ENCODE assay signal across 15 cellular contexts in the genomic region with DNA sequence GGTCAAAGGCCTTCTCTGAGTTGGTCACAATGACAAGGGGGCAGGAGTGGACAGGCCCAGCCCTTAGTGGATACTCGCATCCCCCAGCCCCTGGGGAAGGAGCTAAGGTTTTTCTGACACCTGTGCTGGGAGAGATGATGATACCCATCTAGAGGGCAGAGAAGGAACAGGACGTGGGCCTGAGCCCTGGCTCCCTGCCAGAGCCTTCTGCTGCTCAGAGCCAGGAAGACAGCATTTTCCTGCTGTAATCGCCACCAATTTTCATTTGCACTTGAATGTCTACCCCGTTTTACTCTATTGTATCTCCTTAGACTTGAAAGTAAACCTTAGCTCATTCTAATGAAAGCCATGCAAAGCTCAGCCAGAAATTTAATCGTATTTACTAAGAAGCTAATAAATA. TPM values are rescaled to one million over a fixed set of nuclear protein-coding genes. Genes with fewer than 3 reads are reported as not detected.
DNase-seq lines count a peak whose midpoint lies in the region; ATAC-seq and TF ChIP-seq lines count a peak whose summit lies in the region.
"Had no signal": no experiment of that assay in that cellular context is flagged by ENCODE, and none has a peak within 500 bp of the region (broad histone marks: within the 10 kb centered on the region; RNA-seq: fewer than 3 reads in every experiment).

No MANE protein-coding gene starts in this region.

- DNase-seq in NCI-H146 (lab: John Stamatoyannopoulos, UW) (peak; percentile 33), NCI-H146 treated with DMSO at 0.1 percent for 48 hours (lab: John Stamatoyannopoulos, UW; ENCODE audit: unreplicated experiment) (no peak), GM23248 (peak; percentile 21), PC-3 (peak; percentile 20), hepatocyte (ENCODE audit: low spot score) (peak; percentile 46), NOMO-1 treated with DMSO at 0.1 percent for 48 hours (lab: John Stamatoyannopoulos, UW; ENCODE audit: unreplicated experiment) (no peak)
- DNase-seq in activated CD4-positive, alpha-beta T cell treated with anti-CD3 and anti-CD28 coated beads, Interleukin-2, amount 50 U/mL, for 4 hours, result no peak
- DNase-seq: ACHN; activated gamma-delta T cell; CD8-positive, alpha-beta memory T cell; gastrocnemius medialis; NCI-H2107; stimulated activated naive CD4-positive, alpha-beta T cell treated with Interleukin-2 at 50 U/mL for 16 hours had no signal

- H3K9me3 ChIP-seq in GM23248 (ENCODE audit: low read depth), result no peaks in the 10 kb centered on the region
- no peaks in the 10 kb centered on the region for H3K9me3 ChIP-seq in PC-3 (ENCODE audit: low read length)
- H3K9me3 ChIP-seq in hepatocyte (ENCODE audit: low read depth), result no peaks in the 10 kb centered on the region
- H3K9me3 ChIP-seq: gastrocnemius medialis had no signal

- no peaks in the 10 kb centered on the region for H3K79me2 ChIP-seq in GM23248 (ENCODE audit: insufficient read depth)
- no peaks in the 10 kb centered on the region for H3K79me2 ChIP-seq in PC-3 (ENCODE audit: low read length)
- no peaks in the 10 kb centered on the region for H3K79me2 ChIP-seq in hepatocyte

- BruUV-seq in PC-3 (replicated peaks; lab: Mats Ljungman, UMichigan), result no TSS peak

- in situ Hi-C loops in GM23248 (cut with MboI), result no loop called here

- ATAC-seq in PC-3 (peak; percentile 37; the same call in 1 of the 2 replicates), HG03378 (IDR thresholded peaks at IDR 0.05; ENCODE audit: unreplicated experiment) (no peak)
- ATAC-seq: gastrocnemius medialis had no signal

- no peaks in the 10 kb centered on the region for H3K9me2 ChIP-seq in GM23248 (ENCODE audit: insufficient read depth)
- H3K9me2 ChIP-seq in PC-3 (replicated peaks; ENCODE audit: low read length), result no peaks in the 10 kb centered on the region
- H3K9me2 ChIP-seq in hepatocyte (replicated peaks; ENCODE audit: insufficient read depth), result no peaks in the 10 kb centered on the region

- WGBS in GM23248 (ENCODE audit: low coverage in 1 of 2, low lambda C conversion rate in 2 of 2, missing lambda C conversion rate in 2 of 2), 2 experiments, result 41 to 45% methylated on average over 5 of the region's 5 CpGs
- 44% methylated on average over 5 of the region's 5 CpGs for WGBS in hepatocyte (ENCODE audit: low lambda C conversion rate, missing lambda C conversion rate)

- H3K9ac ChIP-seq in GM23248 (no peak overlapping the region), PC-3 (ENCODE audit: low read length) (no peak overlapping the region)

- H3K27ac ChIP-seq in GM23248 (no peak overlapping the region), PC-3 (ENCODE audit: low read length) (no peak overlapping the region), hepatocyte (peak overlapping the region; percentile 20)
- H3K27ac ChIP-seq: epithelial cell of prostate, gastrocnemius medialis had no signal

- CTCF ChIA-PET in PC-3 (lab: Charles Lee), result no interaction called here

- no peaks in the 10 kb centered on the region for H3F3A ChIP-seq in GM23248 (ENCODE audit: insufficient read depth)
- no peaks in the 10 kb centered on the region for H3F3A ChIP-seq in PC-3 (ENCODE audit: low read length, unreplicated experiment)

- H2AFZ ChIP-seq in GM23248, result no peak overlapping the region
- H2AFZ ChIP-seq in PC-3 (ENCODE audit: low read length), result no peak overlapping the region
- H2AFZ ChIP-seq in hepatocyte, result no peak overlapping the region

- H3K27me3 ChIP-seq in GM23248 (replicated peaks; ENCODE audit: insufficient read depth) (0 out of 2 replicates have a peak, but pooled peaks cover 5% of the 10 kb centered on the region), PC-3 (ENCODE audit: low read length) (no peaks in the 10 kb centered on the region), hepatocyte (no peaks in the 10 kb centered on the region)

- POLR2A ChIA-PET in PC-3 (lab: Charles Lee; ENCODE audit: unreplicated experiment), result interaction anchor here (0.6 kb wide), 1 partner anchor 278 kb away, joined by 8 read pairs; no protein-coding TSS in a partner anchor

- no peaks in the 10 kb centered on the region for H3K4me1 ChIP-seq in GM23248 (ENCODE audit: insufficient read depth)
- no peaks in the 10 kb centered on the region for H3K4me1 ChIP-seq in PC-3 (ENCODE audit: insufficient read depth, low read length)
- no peaks in the 10 kb centered on the region for H3K4me1 ChIP-seq in hepatocyte (ENCODE audit: insufficient read depth)
- H3K4me1 ChIP-seq: gastrocnemius medialis had no signal

- H3K4me2 ChIP-seq in GM23248 (ENCODE audit: unreplicated experiment) (no peak overlapping the region), PC-3 (ENCODE audit: low read length) (no peak overlapping the region), hepatocyte (peak overlapping the region; percentile 25)

- H3K36me3 ChIP-seq in GM23248 (ENCODE audit: low read depth), result no peaks in the 10 kb centered on the region
- no peaks in the 10 kb centered on the region for H3K36me3 ChIP-seq in PC-3 (ENCODE audit: low read depth, low read length)
- no peaks in the 10 kb centered on the region for H3K36me3 ChIP-seq in hepatocyte (replicated peaks; ENCODE audit: insufficient read depth, low read depth)
- H3K36me3 ChIP-seq: gastrocnemius medialis had no signal

- intact Hi-C loops in PC-3 (cut with micrococcal nuclease), result no loop called here

- no peaks in the 10 kb centered on the region for H4K20me1 ChIP-seq in GM23248 (ENCODE audit: insufficient read depth)
- H4K20me1 ChIP-seq in PC-3 (ENCODE audit: low read length), result no peaks in the 10 kb centered on the region
- no peaks in the 10 kb centered on the region for H4K20me1 ChIP-seq in hepatocyte (ENCODE audit: insufficient read depth, poor library complexity, severe bottlenecking)

- H3K4me3 ChIP-seq in GM23248 (no peak overlapping the region), PC-3 (ENCODE audit: low read length) (no peak overlapping the region), hepatocyte (no peak overlapping the region)
- H3K4me3 ChIP-seq: gastrocnemius medialis had no signal

- no peak for TF ChIP-seq CTCF in PC-3 (conservative IDR thresholded peaks at IDR 0.05; ENCODE audit: low read depth, low read length)
- no peak for TF ChIP-seq CTCF in hepatocyte (IDR thresholded peaks at IDR 0.05; ENCODE audit: poor library complexity)

RNA-seq across cellular contexts. Expression of gene TRAF3, which starts 17.8 kb away (rescaled TPM):
- 17.9 and 18.6 TPM in 2 replicates for total RNA-seq in GM23248 (2014; rRNA removed; shearing (Covaris generic))
- polyA plus RNA-seq in GM23248 (2016; fragmentation: Nextera tagmentation; extraction: Ambion mirVana) (7.8 and 7.9 TPM in 2 replicates), hepatocyte (4.4 and 8.0 TPM in 2 replicates)
- total RNA-seq in PC-3 (2014; rRNA removed) (19.4 and 35.0 TPM in 2 replicates), hepatocyte (13.7 and 15.8 TPM in 2 replicates)

Comparison
In these comparisons a context has a peak if more than half of its experiments do, and no peak if none do; other contexts are left out.
1. DNase-seq: peak in NCI-H146 (single experiment), GM23248 (single experiment), PC-3 (single experiment) and hepatocyte (single experiment); none in NCI-H146 treated with DMSO at 0.1 percent for 48 hours (single experiment), activated CD4-positive, alpha-beta T cell treated with anti-CD3 and anti-CD28 coated beads, Interleukin-2, amount 50 U/mL, for 4 hours (0 of 2) and NOMO-1 treated with DMSO at 0.1 percent for 48 hours (single experiment).